Comparison of ENCODE assay signal across 11 cellular contexts in the genomic region with DNA sequence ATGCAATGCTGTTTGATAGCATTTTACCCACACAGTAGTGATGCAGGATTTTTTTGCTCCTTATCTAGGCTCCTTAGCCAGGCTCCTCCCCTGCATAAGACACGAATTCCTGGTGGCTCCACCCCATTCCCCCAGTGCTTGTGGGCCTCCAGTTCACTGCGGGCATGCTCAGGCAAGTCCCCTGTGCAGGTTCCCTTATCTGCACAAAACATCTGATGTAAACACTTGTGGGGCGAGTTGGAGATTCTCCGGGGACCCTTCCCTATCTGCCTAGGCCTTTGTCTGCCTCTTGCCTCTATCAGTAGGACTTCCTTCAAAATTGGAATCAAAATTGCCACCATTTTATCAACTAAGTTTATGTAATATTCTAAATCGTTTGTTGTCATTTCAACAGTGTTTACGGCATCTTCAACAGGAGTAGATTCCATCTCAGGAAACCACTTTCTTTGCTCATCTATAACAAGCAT. TPM values are rescaled to one million over a fixed set of nuclear protein-coding genes. Genes with fewer than 3 reads are reported as not detected.
DNase-seq lines count a peak whose midpoint lies in the region; ATAC-seq and TF ChIP-seq lines count a peak whose summit lies in the region.
"Had no signal": no experiment of that assay in that cellular context is flagged by ENCODE, and none has a peak within 500 bp of the region (broad histone marks: within the 10 kb centered on the region; RNA-seq: fewer than 3 reads in every experiment).

No MANE protein-coding gene starts in this region.

- DNase-seq in Caki2 (ENCODE audit: low read depth) (peak; percentile 54), HCT116 (ENCODE audit: low read depth, low spot score) (no peak), RWPE2 (ENCODE audit: low spot score) (peak; percentile 78), fibroblast of the aortic adventitia (ENCODE audit: low read depth) (peak; percentile 71), T-helper 17 cell (no peak), GM13976 (ENCODE audit: low spot score) (no peak), NAMALWA (ENCODE audit: low spot score) (no peak)
- DNase-seq: activated naive CD4-positive, alpha-beta T cell treated with anti-CD3 and anti-CD28 coated beads, Interleukin-2, amount 50 U/mL, for 16 hours; kidney glomerular epithelial cell; pancreas had no signal

- H3K79me2 ChIP-seq in HCT116 (ENCODE audit: insufficient read depth, low read length): no peaks in the 10 kb centered on the region

- RAD21 ChIA-PET in HCT116 (lab: Charles Lee; ENCODE audit: low non-redundant PET in 1 of 2, low total read pairs in 2 of 2, uncharacterized antibody in 2 of 2, unreplicated experiment in 2 of 2): no interaction called here

- no peaks in the 10 kb centered on the region for H4K20me1 ChIP-seq in HCT116 (ENCODE audit: insufficient read depth)

- TF ChIP-seq RAD21 in HCT116 (IDR thresholded peaks at IDR 0.05; ENCODE audit: low read depth): no peak

- intact Hi-C loops in HCT116 (cut with micrococcal nuclease): no loop called here

- H3K27ac Mint-ChIP-seq in T-helper 17 cell: no peak overlapping the region

- no peak overlapping the region for H2AFZ ChIP-seq in HCT116 (ENCODE audit: low read depth, low read length, poor library complexity, severe bottlenecking)

- H3K4me3 Mint-ChIP-seq in T-helper 17 cell: no peak overlapping the region

- TF ChIP-seq CTCF in HCT116 (IDR thresholded peaks at IDR 0.05 in 2 of 3, conservative IDR thresholded peaks at IDR 0.05 in 1 of 3; ENCODE audit: borderline replicate concordance in 1 of 3, insufficient read depth in 1 of 3, low read depth in 2 of 3, low read length in 2 of 3) (no peak), RWPE2 (IDR thresholded peaks at IDR 0.05; ENCODE audit: poor library complexity, severe bottlenecking) (no peak), fibroblast of the aortic adventitia (IDR thresholded peaks at IDR 0.05; ENCODE audit: insufficient read depth, low read length) (no peak), GM13976 (IDR thresholded peaks at IDR 0.05; ENCODE audit: borderline replicate concordance, control extremely low read depth, extremely low read depth, insufficient read depth, missing control alignments) (no peak)

- H3K36me3 ChIP-seq in HCT116 (ENCODE audit: control insufficient read depth in 1 of 2, insufficient read depth in 2 of 2, low read length in 2 of 2): no peaks in the 10 kb centered on the region
- no peaks in the 10 kb centered on the region for H3K36me3 ChIP-seq in RWPE2 (ENCODE audit: low read depth)
- H3K36me3 ChIP-seq: pancreas had no signal

- BruUV-seq in HCT116 (replicated peaks; lab: Mats Ljungman, UMichigan): no TSS peak

- H3K4me1 Mint-ChIP-seq in T-helper 17 cell: peaks cover 6% of the 10 kb centered on the region

- H3K4me2 ChIP-seq in HCT116 (ENCODE audit: low read length): peak overlapping the region; percentile 15; the same call in 1 of the 2 replicates

- ATAC-seq in HCT116 (peak; percentile 77), RWPE2 (ENCODE audit: low read depth) (peak; percentile 71), T-helper 17 cell (no peak), GM21526 (IDR thresholded peaks at IDR 0.05; ENCODE audit: low FRiP score, unreplicated experiment) (no peak)
- ATAC-seq: pancreas had no signal

- no peak for TF ChIP-seq POLR2A in HCT116 (IDR thresholded peaks at IDR 0.05; ENCODE audit: borderline replicate concordance, extremely low read depth, insufficient read depth, insufficient read length)

- no peak overlapping the region for H3K9ac ChIP-seq in HCT116 (ENCODE audit: low read length)

- CTCF ChIA-PET in HCT116 (lab: Charles Lee): interaction anchor here (1.7 kb wide), 1 partner anchor 122 kb away, joined by 4 read pairs; no protein-coding TSS in a partner anchor

- H3K27me3 ChIP-seq in HCT116 (ENCODE audit: insufficient read depth, low read length) (no peaks in the 10 kb centered on the region), RWPE2 (ENCODE audit: insufficient read depth, poor library complexity, severe bottlenecking) (no peaks in the 10 kb centered on the region)
- H3K27me3 ChIP-seq: pancreas had no signal

- no peaks in the 10 kb centered on the region for H3K9me2 ChIP-seq in HCT116 (ENCODE audit: insufficient read depth)

- POLR2A ChIA-PET in HCT116 (lab: Charles Lee): no interaction called here

- H3K27me3 Mint-ChIP-seq in T-helper 17 cell: peaks cover 11% of the 10 kb centered on the region

- H3K9me3 ChIP-seq in HCT116 (ENCODE audit: control insufficient read depth in 1 of 2, insufficient read depth in 1 of 2, low read depth in 1 of 2, low read length in 2 of 2): no peaks in the 10 kb centered on the region
- no peaks in the 10 kb centered on the region for H3K9me3 ChIP-seq in RWPE2 (ENCODE audit: severe bottlenecking)
- no peaks in the 10 kb centered on the region for H3K9me3 ChIP-seq in T-helper 17 cell (ENCODE audit: control insufficient read depth, low read length, poor library complexity, severe bottlenecking)
- H3K9me3 ChIP-seq: pancreas had no signal

- H3K4me1 ChIP-seq in HCT116 (ENCODE audit: control insufficient read depth in 1 of 2, insufficient read depth in 2 of 2, low read length in 2 of 2): peaks cover 11 to 19% of the 10 kb centered on the region in 2 experiments
- peaks cover 25% of the 10 kb centered on the region for H3K4me1 ChIP-seq in RWPE2 (ENCODE audit: insufficient read depth, poor library complexity, severe bottlenecking)
- H3K4me1 ChIP-seq: pancreas had no signal

- H3K36me3 Mint-ChIP-seq in T-helper 17 cell (ENCODE audit: low read depth): no peaks in the 10 kb centered on the region

- H3K27ac ChIP-seq in HCT116 (ENCODE audit: low read depth, low read length) (peak overlapping the region; percentile 18; the same call in 1 of the 2 replicates), RWPE2 (ENCODE audit: poor library complexity, severe bottlenecking) (peak overlapping the region; percentile 10)
- H3K27ac ChIP-seq: pancreas had no signal

- H3K4me3 ChIP-seq in HCT116 (replicated peaks in 1 of 2; ENCODE audit: low read depth in 1 of 2, low read length in 2 of 2) (no peak overlapping the region), RWPE2 (ENCODE audit: severe bottlenecking) (no peak overlapping the region), fibroblast of the aortic adventitia (ENCODE audit: low read depth, low read length) (no peak overlapping the region)
- H3K4me3 ChIP-seq: pancreas had no signal

- in situ Hi-C loops in Caki2 (cut with HindIII; ENCODE audit: low pct_unique_long_range_greater_than_20kb, low sequenced_read_pairs) (no loop called here), GM13976 (cut with MboI; ENCODE audit: low sequenced_read_pairs, unreplicated experiment) (no loop called here)

TF ChIP-seq in HCT116, 20 proteins besides CTCF, POLR2A, EP300 and RAD21:
- TF ChIP-seq, protein P1, sequence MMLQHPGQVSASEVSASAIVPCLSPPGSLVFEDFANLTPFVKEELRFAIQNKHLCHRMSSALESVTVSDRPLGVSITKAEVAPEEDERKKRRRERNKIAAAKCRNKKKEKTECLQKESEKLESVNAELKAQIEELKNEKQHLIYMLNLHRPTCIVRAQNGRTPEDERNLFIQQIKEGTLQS (IDR thresholded peaks at IDR 0.05): no peak

RNA-seq across cellular contexts. Expression of gene STK17A, which starts 5.4 kb away (rescaled TPM):
- total RNA-seq in Caki2 (2014; rRNA removed; shearing (Covaris generic); ENCODE audit: low replicate concordance): 54.6 and 68.4 TPM in 2 replicates
- total RNA-seq in HCT116 (2021; ENCODE audit: unreplicated experiment): 14.8 TPM
- polyA plus RNA-seq in HCT116 (2012): 3.2 and 5.8 TPM in 2 replicates
- total RNA-seq in fibroblast of the aortic adventitia (ENCODE audit: low replicate concordance): 26.7 and 96.8 TPM in 2 replicates
- total RNA-seq in T-helper 17 cell: 100 to 1,000 TPM; 107 to 124 TPM

Comparison
In these comparisons a context has a peak if more than half of its experiments do, and no peak if none do; other contexts are left out.
1. DNase-seq: peak in Caki2 (single experiment), RWPE2 (single experiment) and fibroblast of the aortic adventitia (single experiment); none in HCT116 (single experiment), T-helper 17 cell (0 of 3), GM13976 (single experiment) and NAMALWA (single experiment).
2. ATAC-seq: peak in HCT116 (single experiment) and RWPE2 (single experiment); none in T-helper 17 cell (single experiment) and GM21526 (single experiment).